Comparison of ENCODE assay signal across 8 cellular contexts in the genomic region with DNA sequence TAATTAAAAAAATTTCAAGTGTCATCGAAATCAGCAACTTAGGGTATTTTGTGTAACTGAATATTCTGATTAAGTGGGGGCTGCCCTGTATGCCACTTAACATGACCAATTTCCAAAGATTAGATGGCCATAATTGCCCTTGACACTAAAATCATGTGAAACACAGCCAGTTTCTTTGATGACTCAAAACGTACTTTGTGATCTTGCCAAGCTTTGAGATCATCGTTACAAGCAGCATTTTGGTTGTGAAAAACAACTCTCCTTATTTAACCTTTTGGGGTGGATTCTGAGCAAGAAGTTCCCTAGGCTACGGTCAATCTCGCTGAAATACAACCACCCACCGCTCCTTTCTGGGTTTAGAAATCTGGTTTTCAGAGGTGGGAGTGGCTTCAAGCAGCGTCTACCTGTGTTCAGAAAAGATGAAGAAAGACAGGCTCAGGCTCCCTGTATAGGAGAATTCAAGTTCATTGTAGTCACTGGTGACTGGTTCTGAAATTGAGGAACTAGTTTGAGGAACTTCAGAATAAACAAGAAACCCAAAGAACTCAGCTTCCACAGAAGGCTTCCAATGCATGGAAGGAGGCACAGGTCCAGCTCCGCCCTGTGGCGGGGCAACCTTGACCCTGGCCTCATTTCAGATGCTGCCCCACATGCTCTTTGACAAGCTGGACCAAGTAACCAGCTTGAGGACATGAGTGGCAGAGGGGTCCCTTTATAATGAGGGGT. TPM values are rescaled to one million over a fixed set of nuclear protein-coding genes. Genes with fewer than 3 reads are reported as not detected.
DNase-seq lines count a peak whose midpoint lies in the region; ATAC-seq, FAIRE-seq and TF ChIP-seq lines count a peak whose summit lies in the region.

No MANE protein-coding gene starts in this region.

- no peak overlapping the region for H3K27ac ChIP-seq in DOHH2 (ENCODE audit: low read depth, low read length)
- peak overlapping the region; percentile 67 for H3K27ac ChIP-seq in duodenal mucosa (ENCODE audit: low read depth, low read length)

- peak; percentile 77 for DNase-seq in T-helper 2 cell treated with Interferon-gamma antibody and Interleukin-4, amounts not matched to agents 5 μg/mL and 100 μg/mL, for 36 hours (ENCODE audit: low spot score)
- DNase-seq in natural killer cell (no peak), D721Med (ENCODE audit: insufficient read length, low spot score) (no peak), NCI-H1092 (lab: John Stamatoyannopoulos, UW) (no peak), NCI-H2107 (lab: John Stamatoyannopoulos, UW) (no peak)

- ATAC-seq in HG02852 (IDR thresholded peaks at IDR 0.05; ENCODE audit: unreplicated experiment) (peak; percentile 43), natural killer cell (peak in 1 of 3 donors; percentile 36)

- peaks cover 77% of the 10 kb centered on the region for H3K79me2 ChIP-seq in DOHH2 (ENCODE audit: control insufficient read depth, low read length)

- peak overlapping the region; percentile 84 for H3K27ac Mint-ChIP-seq in T-helper 2 cell treated with Interferon-gamma antibody and Interleukin-4, amounts not matched to agents 5 μg/mL and 100 μg/mL, for 36 hours
- H3K27ac Mint-ChIP-seq in natural killer cell, result peak overlapping the region; percentile 79 to 82

- peaks cover 67% of the 10 kb centered on the region for H3K4me1 Mint-ChIP-seq in T-helper 2 cell treated with Interferon-gamma antibody and Interleukin-4, amounts not matched to agents 5 μg/mL and 100 μg/mL, for 36 hours (ENCODE audit: low read depth)
- H3K4me1 Mint-ChIP-seq in natural killer cell, result peaks cover 51 to 74% of the 10 kb centered on the region in 2 donors

- H3K4me3 Mint-ChIP-seq in T-helper 2 cell treated with Interferon-gamma antibody and Interleukin-4, amounts not matched to agents 5 μg/mL and 100 μg/mL, for 36 hours, result peak overlapping the region; percentile 62
- H3K4me3 Mint-ChIP-seq in natural killer cell, result no peak overlapping the region

- TF ChIP-seq CTCF in DOHH2 (IDR thresholded peaks at IDR 0.05; ENCODE audit: low read depth, low read length, poor library complexity, severe bottlenecking) (peak; percentile 17), natural killer cell (IDR thresholded peaks at IDR 0.05) (no peak), D721Med (IDR thresholded peaks at IDR 0.05; ENCODE audit: insufficient read depth, missing control alignments) (no peak)

- intact Hi-C loops in natural killer cell (cut with micrococcal nuclease), result no loop called here

- H3F3A ChIP-seq in DOHH2 (ENCODE audit: control insufficient read depth, insufficient read depth), result peaks cover 8% of the 10 kb centered on the region; the same call in 1 of the 2 replicates

- H3K9me2 ChIP-seq in DOHH2 (replicated peaks; ENCODE audit: control insufficient read depth, low read length), result no peaks in the 10 kb centered on the region

- no peaks in the 10 kb centered on the region for H3K27me3 Mint-ChIP-seq in T-helper 2 cell treated with Interferon-gamma antibody and Interleukin-4, amounts not matched to agents 5 μg/mL and 100 μg/mL, for 36 hours (ENCODE audit: low read depth)
- no peaks in the 10 kb centered on the region for H3K27me3 Mint-ChIP-seq in natural killer cell (ENCODE audit: low read depth in 2 of 2)

- peaks cover 58% of the 10 kb centered on the region for H3K36me3 Mint-ChIP-seq in T-helper 2 cell treated with Interferon-gamma antibody and Interleukin-4, amounts not matched to agents 5 μg/mL and 100 μg/mL, for 36 hours (ENCODE audit: low read depth)
- H3K36me3 Mint-ChIP-seq in natural killer cell, result no peaks in the 10 kb centered on the region

- H3K27me3 ChIP-seq in DOHH2 (ENCODE audit: control insufficient read depth, low read length) (no peaks in the 10 kb centered on the region), duodenal mucosa (ENCODE audit: control insufficient read depth in 1 of 2, insufficient read depth in 2 of 2, low read length in 2 of 2) (no peaks in the 10 kb centered on the region)

- H3K36me3 ChIP-seq in DOHH2 (ENCODE audit: control insufficient read depth, low read length) (peaks cover 33% of the 10 kb centered on the region), duodenal mucosa (ENCODE audit: control insufficient read depth in 1 of 2, insufficient read depth in 2 of 2, low read length in 2 of 2) (peaks cover 0 to 4% of the 10 kb centered on the region in 2 donors)

- peak overlapping the region; percentile 29 for H3K4me2 ChIP-seq in DOHH2 (ENCODE audit: low read length)

- H3K9me3 Mint-ChIP-seq in T-helper 2 cell treated with Interferon-gamma antibody and Interleukin-4, amounts not matched to agents 5 μg/mL and 100 μg/mL, for 36 hours, result no peaks in the 10 kb centered on the region
- no peaks in the 10 kb centered on the region for H3K9me3 Mint-ChIP-seq in natural killer cell

- H3K4me3 ChIP-seq in DOHH2 (ENCODE audit: low read length), result no peak overlapping the region
- peak overlapping the region in 1 of 2 donors; percentile 12 for H3K4me3 ChIP-seq in duodenal mucosa (ENCODE audit: low read depth in 1 of 2, low read length in 2 of 2)

- peak overlapping the region; percentile 15 to 48 for H3K9ac ChIP-seq in duodenal mucosa (ENCODE audit: low read depth in 1 of 2, low read length in 2 of 2)

- H3K9me3 ChIP-seq in DOHH2 (ENCODE audit: control insufficient read depth, insufficient read depth, low read length) (no peaks in the 10 kb centered on the region), duodenal mucosa (ENCODE audit: control insufficient read depth in 1 of 2, low read length in 2 of 2) (no peaks in the 10 kb centered on the region)

- FAIRE-seq in D721Med (lab: Jason Lieb, UNC), result no peak

- 0 out of 2 replicates have a peak, but pooled peaks cover 3% of the 10 kb centered on the region for H4K20me1 ChIP-seq in DOHH2 (ENCODE audit: control insufficient read depth, insufficient read depth, low read depth, low read length)

- peaks cover 57% of the 10 kb centered on the region for H3K4me1 ChIP-seq in DOHH2 (ENCODE audit: control insufficient read depth, low read length)
- peaks cover 67 to 87% of the 10 kb centered on the region in 2 donors for H3K4me1 ChIP-seq in duodenal mucosa (ENCODE audit: control insufficient read depth in 1 of 2, insufficient read depth in 2 of 2, low read length in 2 of 2)

RNA-seq across cellular contexts. Expression of a gene that starts 9.4 kb away (rescaled TPM):
- total RNA-seq in natural killer cell, result 10 to 100 TPM; 28.0 to 31.9 (median 31.6) TPM

RNA-seq across cellular contexts. Expression of a gene that starts 45.6 kb away (rescaled TPM):
- total RNA-seq in natural killer cell, result under 1 TPM in 1 of 3 donors, not detected in 2; 0.43 TPM
